Comparison of ENCODE assay signal across 21 cellular contexts in the genomic region with DNA sequence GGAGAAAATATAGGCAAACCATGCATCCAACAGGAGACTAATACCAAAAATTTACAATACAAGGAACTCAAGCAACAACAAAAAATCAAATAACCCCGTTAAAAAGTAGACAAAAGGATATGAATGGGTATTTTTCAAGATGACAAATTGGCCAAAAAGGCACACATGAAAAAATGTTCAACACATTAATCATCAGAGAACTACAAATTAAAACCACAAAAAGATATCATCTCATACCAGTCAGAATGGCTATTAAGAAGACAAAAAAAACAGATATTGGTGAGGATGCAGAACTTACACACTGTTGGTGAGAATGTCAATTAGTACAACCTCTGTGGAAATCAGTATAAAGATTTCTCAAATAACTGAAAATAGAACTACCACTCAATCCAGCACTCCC. TPM values are rescaled to one million over a fixed set of nuclear protein-coding genes. Genes with fewer than 3 reads are reported as not detected.
A peak's percentile ranks its signal among the peaks of the same experiment; 100 is the strongest.
DNase-seq lines count a peak whose midpoint lies in the region; FAIRE-seq and TF ChIP-seq lines count a peak whose summit lies in the region.
"Had no signal": no experiment of that assay in that cellular context is flagged by ENCODE, and none has a peak within 500 bp of the region (broad histone marks: within the 10 kb centered on the region; RNA-seq: fewer than 3 reads in every experiment).

No MANE protein-coding gene starts in this region.

- TF ChIP-seq CTCF in choroid plexus epithelial cell (conservative IDR thresholded peaks at IDR 0.05; ENCODE audit: low read depth, low read length) = no peak

- TF ChIP-seq POLR2A in GM12891 (IDR thresholded peaks at IDR 0.05; ENCODE audit: low read depth, low read length) = no peak

- FAIRE-seq in GM12891 (lab: Jason Lieb, UNC) = peak; percentile 50
- FAIRE-seq in RCC 7860 (lab: Jason Lieb, UNC) = peak; percentile 86
- FAIRE-seq: G401.6, pancreas had no signal

- no peak for DNase-seq in GM12891 (ENCODE audit: insufficient read length, low spot score)
- peak; percentile 35 for DNase-seq in RCC 7860 (ENCODE audit: low spot score)
- peak; percentile 47 for DNase-seq in choroid plexus epithelial cell (ENCODE audit: low read depth)
- peak; percentile 32 for DNase-seq in non-pigmented ciliary epithelial cell (ENCODE audit: low read depth)
- no peak for DNase-seq in NCI-H69 (lab: John Stamatoyannopoulos, UW)
- DNase-seq in foreskin melanocyte = no peak
- no peak for DNase-seq in stimulated activated CD4-positive, alpha-beta T cell treated with anti-CD3 and anti-CD28 coated beads, Interleukin-4, amount 100 ng/mL, for 1 hour
- no peak for DNase-seq in NCI-H1930 (lab: John Stamatoyannopoulos, UW)
- DNase-seq: activated CD4-positive, alpha-beta T cell treated with anti-CD3 and anti-CD28 coated beads, Interleukin-2, amount 10 ng/mL, durations not matched to agents 24 days and 14 days; activated CD8-positive, alpha-beta memory T cell treated with anti-CD3 and anti-CD28 coated beads, Interleukin-2, amount 50 U/mL, for 48 hours; activated naive CD4-positive, alpha-beta T cell; Calu3; cortex of kidney; glutamatergic neuron; NCI-H187; NK-92 treated with Interleukin-12 subunit alpha and Interleukin-12 subunit beta, amount 100 ng/mL, for 24 hours; pancreas had no signal

- H3K4me3 ChIP-seq in choroid plexus epithelial cell (ENCODE audit: low read depth, low read length) = no peak overlapping the region
- H3K4me3 ChIP-seq: ascending aorta, pancreas, smooth muscle cell, thoracic aorta had no signal

TF ChIP-seq in GM12891, 5 proteins besides CTCF, POLR2A, EP300 and RAD21:
- TF ChIP-seq SPI1 (IDR thresholded peaks at IDR 0.05; ENCODE audit: low read depth, low read length) = no peak
- TF ChIP-seq POU2F2 (IDR thresholded peaks at IDR 0.05; ENCODE audit: low read depth, low read length) = no peak
- no peak for TF ChIP-seq PAX5 (IDR thresholded peaks at IDR 0.05; ENCODE audit: insufficient read depth, low read length, severe bottlenecking)
- no peak for TF ChIP-seq POLR2AphosphoS5 (IDR thresholded peaks at IDR 0.05; ENCODE audit: low read depth, low read length)
- TF ChIP-seq TAF1 (IDR thresholded peaks at IDR 0.05; ENCODE audit: low read depth, low read length) = no peak

RNA-seq across cellular contexts. Expression of gene TEX10, which starts 35.0 kb away (rescaled TPM):
- polyA plus RNA-seq in GM12891 (2012; ENCODE audit: low read depth, missing spikeins) = 18.6 TPM

Comparison
In these comparisons a context has a peak if more than half of its experiments do, and no peak if none do; other contexts are left out.
1. DNase-seq: peak in RCC 7860 (single experiment), choroid plexus epithelial cell (single experiment) and non-pigmented ciliary epithelial cell (single experiment); none in GM12891 (single experiment), NCI-H69 (single experiment), foreskin melanocyte (single experiment), stimulated activated CD4-positive, alpha-beta T cell treated with anti-CD3 and anti-CD28 coated beads, Interleukin-4, amount 100 ng/mL, for 1 hour (single experiment) and NCI-H1930 (0 of 2).